8 cellular contexts compared by ENCODE assay signal in genomic region chr22:36027579-36027959, GRCh38. TPM values are rescaled to one million over a fixed set of nuclear protein-coding genes. Genes with fewer than 3 reads are reported as not detected.
DNase-seq lines count a peak whose midpoint lies in the region; ATAC-seq, FAIRE-seq and TF ChIP-seq lines count a peak whose summit lies in the region.

No MANE protein-coding gene starts in this region.

- peak overlapping the region; percentile 74 for H3K4me3 Mint-ChIP-seq in activated CD8-positive, alpha-beta memory T cell treated with anti-CD3 and anti-CD28 coated beads, Interleukin-2, amount 10 ng/mL, durations not matched to agents 7 days and 5 days
- H3K4me3 Mint-ChIP-seq in T-helper 17 cell: peak overlapping the region; percentile 93

- H3K27ac ChIP-seq in esophagus muscularis mucosa (replicated peaks in 1 of 4): peak overlapping the region; percentile 94 to 97 (median 96)
- H3K27ac ChIP-seq in osteoblast (ENCODE audit: low read depth, low read length): peak overlapping the region; percentile 80

- peaks cover 41% of the 10 kb centered on the region for H3K27me3 Mint-ChIP-seq in activated CD8-positive, alpha-beta memory T cell treated with anti-CD3 and anti-CD28 coated beads, Interleukin-2, amount 10 ng/mL, durations not matched to agents 7 days and 5 days
- peaks cover 19% of the 10 kb centered on the region for H3K27me3 Mint-ChIP-seq in T-helper 17 cell

- H4K20me1 ChIP-seq in osteoblast (ENCODE audit: insufficient read depth, low read length): peaks cover 22% of the 10 kb centered on the region

- FAIRE-seq in HTR-8/SVneo (lab: Jason Lieb, UNC): no peak

- H3K27me3 ChIP-seq in esophagus muscularis mucosa (no peaks in the 10 kb centered on the region), osteoblast (ENCODE audit: insufficient read depth, low read length) (no peaks in the 10 kb centered on the region)

- peaks cover 2% of the 10 kb centered on the region for H3K36me3 Mint-ChIP-seq in activated CD8-positive, alpha-beta memory T cell treated with anti-CD3 and anti-CD28 coated beads, Interleukin-2, amount 10 ng/mL, durations not matched to agents 7 days and 5 days
- H3K36me3 Mint-ChIP-seq in T-helper 17 cell (ENCODE audit: low read depth): peaks cover 2% of the 10 kb centered on the region

- no peak for TF ChIP-seq CTCF in esophagus muscularis mucosa (IDR thresholded peaks at IDR 0.05)
- TF ChIP-seq CTCF in osteoblast (IDR thresholded peaks at IDR 0.05; ENCODE audit: extremely low read depth, low read depth, low read length): no peak

- peak overlapping the region; percentile 96 for H3K4me2 ChIP-seq in osteoblast (ENCODE audit: insufficient read depth, low read length)

- ATAC-seq in activated CD8-positive, alpha-beta memory T cell treated with anti-CD3 and anti-CD28 coated beads, Interleukin-2, amount 10 ng/mL, durations not matched to agents 7 days and 5 days: no peak
- ATAC-seq in T-helper 17 cell: peak; percentile 28
- ATAC-seq in HG03045 (IDR thresholded peaks at IDR 0.05; ENCODE audit: unreplicated experiment): no peak

- H3K9me3 ChIP-seq in T-helper 17 cell (ENCODE audit: control insufficient read depth, low read length, poor library complexity, severe bottlenecking): no peaks in the 10 kb centered on the region
- H3K9me3 ChIP-seq in esophagus muscularis mucosa: no peaks in the 10 kb centered on the region
- H3K9me3 ChIP-seq in osteoblast (ENCODE audit: low read depth, low read length): no peaks in the 10 kb centered on the region

- TF ChIP-seq POLR2A in esophagus muscularis mucosa (IDR thresholded peaks at IDR 0.05; ENCODE audit: low read depth): no peak

- no peaks in the 10 kb centered on the region for H3K9me3 Mint-ChIP-seq in activated CD8-positive, alpha-beta memory T cell treated with anti-CD3 and anti-CD28 coated beads, Interleukin-2, amount 10 ng/mL, durations not matched to agents 7 days and 5 days (ENCODE audit: low read depth)

- H3K79me2 ChIP-seq in osteoblast (ENCODE audit: insufficient read depth, low read length): peaks cover 54% of the 10 kb centered on the region

- H3K4me1 Mint-ChIP-seq in activated CD8-positive, alpha-beta memory T cell treated with anti-CD3 and anti-CD28 coated beads, Interleukin-2, amount 10 ng/mL, durations not matched to agents 7 days and 5 days: peaks cover 16% of the 10 kb centered on the region
- peaks cover 29% of the 10 kb centered on the region for H3K4me1 Mint-ChIP-seq in T-helper 17 cell

- 1% methylated on average over 7 of the region's 7 CpGs for WGBS in esophagus muscularis mucosa

- peak overlapping the region; percentile 89 for H2AFZ ChIP-seq in osteoblast (ENCODE audit: low read length)

- H3K36me3 ChIP-seq in esophagus muscularis mucosa (no peaks in the 10 kb centered on the region), osteoblast (ENCODE audit: insufficient read depth, low read length) (no peaks in the 10 kb centered on the region)

- H3K27ac Mint-ChIP-seq in activated CD8-positive, alpha-beta memory T cell treated with anti-CD3 and anti-CD28 coated beads, Interleukin-2, amount 10 ng/mL, durations not matched to agents 7 days and 5 days: peak overlapping the region; percentile 37
- H3K27ac Mint-ChIP-seq in T-helper 17 cell: peak overlapping the region; percentile 84

- H3K4me3 ChIP-seq in esophagus muscularis mucosa (peak overlapping the region; percentile 72 to 95 (median 92)), osteoblast (ENCODE audit: insufficient read depth, low read length) (peak overlapping the region; percentile 97)

- TF ChIP-seq EP300 in esophagus muscularis mucosa (IDR thresholded peaks at IDR 0.05): no peak

- DNase-seq in activated CD8-positive, alpha-beta memory T cell treated with anti-CD3 and anti-CD28 coated beads, Interleukin-2, amount 10 ng/mL, durations not matched to agents 7 days and 5 days: peak; percentile 43
- DNase-seq in activated CD8-positive, alpha-beta memory T cell treated with anti-CD3 and anti-CD28 coated beads, Interleukin-2, amount 50 U/mL, for 4 hours: no peak
- DNase-seq in T-helper 17 cell: no peak
- DNase-seq in esophagus muscularis mucosa (ENCODE audit: extremely low spot score): no peak
- peak; percentile 90 for DNase-seq in osteoblast (ENCODE audit: insufficient read length, low spot score, missing footprints)
- no peak for DNase-seq in stimulated activated naive CD4-positive, alpha-beta T cell treated with Interleukin-2 at 50 U/mL for 16 hours (lab: John Stamatoyannopoulos, UW)
- no peak for DNase-seq in HTR-8/SVneo (ENCODE audit: insufficient read length, low spot score)

- intact Hi-C loops in esophagus muscularis mucosa (cut with DNase I): loop anchor here (5.0 kb wide), 1 partner anchor 60 kb away; no protein-coding TSS in a partner anchor

- peaks cover 23 to 61% (median 55%) of the 10 kb centered on the region in 4 donors for H3K4me1 ChIP-seq in esophagus muscularis mucosa
- H3K4me1 ChIP-seq in osteoblast (ENCODE audit: insufficient read depth, low read length): peaks cover 23% of the 10 kb centered on the region

- CTCF ChIA-PET in activated CD8-positive, alpha-beta memory T cell treated with anti-CD3 and anti-CD28 coated beads, Interleukin-2, amount 10 ng/mL, durations not matched to agents 7 days and 5 days (lab: Charles Lee): interaction anchor here (4.1 kb wide), 1 partner anchor 38 kb away, joined by 33 read pairs; no protein-coding TSS in a partner anchor

RNA-seq across cellular contexts. Expression of gene RBFOX2, which starts 1.1 kb away (rescaled TPM):
- total RNA-seq in activated CD8-positive, alpha-beta memory T cell treated with anti-CD3 and anti-CD28 coated beads, Interleukin-2, amount 10 ng/mL, durations not matched to agents 7 days and 5 days: 1 to 10 TPM in 1 of 2 experiments, under 1 TPM in 1; 0.99 to 1.9 TPM
- total RNA-seq in T-helper 17 cell: under 1 TPM; 0.23 to 0.97 TPM
- total RNA-seq in esophagus muscularis mucosa: 100 to 1,000 TPM; 113 to 179 (median 155) TPM
- 171 and 189 TPM in 2 replicates for total RNA-seq in osteoblast

Comparison
In these comparisons a context has a peak if more than half of its experiments do, and no peak if none do; other contexts are left out.
1. DNase-seq: peak in activated CD8-positive, alpha-beta memory T cell treated with anti-CD3 and anti-CD28 coated beads, Interleukin-2, amount 10 ng/mL, durations not matched to agents 7 days and 5 days (single experiment) and osteoblast (single experiment); none in activated CD8-positive, alpha-beta memory T cell treated with anti-CD3 and anti-CD28 coated beads, Interleukin-2, amount 50 U/mL, for 4 hours (single experiment), T-helper 17 cell (0 of 3), esophagus muscularis mucosa (single experiment), stimulated activated naive CD4-positive, alpha-beta T cell treated with Interleukin-2 at 50 U/mL for 16 hours (single experiment) and HTR-8/SVneo (single experiment).
2. RNA of gene RBFOX2, which starts 1.1 kb away (total RNA-seq): 113 to 179 TPM in esophagus muscularis mucosa and 171 to 189 TPM in osteoblast; 0.99 to 1.9 TPM in activated CD8-positive, alpha-beta memory T cell treated with anti-CD3 and anti-CD28 coated beads, Interleukin-2, amount 10 ng/mL, durations not matched to agents 7 days and 5 days and 0.23 to 0.97 TPM in T-helper 17 cell; every median in the first group is over 10 times any median in the second.